19 cellular contexts compared by ENCODE assay signal in the genomic region with DNA sequence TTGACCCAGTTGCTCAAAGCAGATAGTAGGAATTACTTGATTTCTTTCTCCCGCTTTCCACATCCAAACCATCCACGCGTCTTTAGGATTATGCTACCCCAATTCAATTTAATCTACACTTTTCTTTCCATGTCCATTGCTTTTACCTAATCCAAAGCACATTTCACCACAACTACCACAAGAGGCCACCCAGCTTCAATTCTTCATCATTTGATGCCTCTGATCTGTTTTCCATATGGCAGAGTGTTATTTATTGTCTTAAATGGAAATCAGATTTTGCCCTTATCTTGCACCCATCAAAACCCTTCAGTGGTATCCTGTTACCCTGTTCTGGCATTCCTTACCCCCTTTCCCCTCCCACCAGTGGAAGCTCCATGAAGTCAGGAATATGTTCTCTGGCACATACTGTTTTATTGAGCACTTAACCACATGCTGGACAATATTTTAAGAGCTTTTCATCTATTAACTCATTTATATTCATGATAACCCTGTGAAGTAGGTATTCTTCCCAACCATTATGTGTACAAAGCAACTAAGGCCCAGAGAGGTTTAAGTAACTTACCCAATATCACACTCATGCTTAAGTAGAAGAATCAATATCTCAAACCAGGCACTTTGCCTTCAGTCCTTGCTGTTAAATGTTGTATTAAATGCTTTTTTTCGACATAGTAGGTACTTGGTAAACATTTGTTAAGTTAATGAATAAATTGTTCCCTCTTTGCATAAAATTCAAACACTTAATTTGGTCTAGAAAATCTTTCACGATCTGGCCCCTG. TPM values are rescaled to one million over a fixed set of nuclear protein-coding genes. Genes with fewer than 3 reads are reported as not detected.
DNase-seq lines count a peak whose midpoint lies in the region; ATAC-seq and TF ChIP-seq lines count a peak whose summit lies in the region.
"Had no signal": no experiment of that assay in that cellular context is flagged by ENCODE, and none has a peak within 500 bp of the region (broad histone marks: within the 10 kb centered on the region; RNA-seq: fewer than 3 reads in every experiment).

No MANE protein-coding gene starts in this region.

- H3K4me1 Mint-ChIP-seq in activated CD8-positive, alpha-beta memory T cell treated with anti-CD3 and anti-CD28 coated beads, Interleukin-2, amount 10 ng/mL, durations not matched to agents 7 days and 5 days: no peaks in the 10 kb centered on the region

- no peaks in the 10 kb centered on the region for H3K9me3 ChIP-seq in IMR-90 (ENCODE audit: control insufficient read depth, insufficient read depth, low read length)
- H3K9me3 ChIP-seq: heart left ventricle, tibial nerve had no signal

- intact Hi-C loops in IMR-90 (cut with micrococcal nuclease): loop anchor here (5.0 kb wide), 1 partner anchor 47 kb away; no protein-coding TSS in a partner anchor

- H3K4me3 Mint-ChIP-seq in activated CD8-positive, alpha-beta memory T cell treated with anti-CD3 and anti-CD28 coated beads, Interleukin-2, amount 10 ng/mL, durations not matched to agents 7 days and 5 days: no peak overlapping the region

- peak overlapping the region; percentile 31; the same call in 1 of the 2 replicates for H3K23ac ChIP-seq in IMR-90 (ENCODE audit: low read depth, low read length)

- TF ChIP-seq RAD21 in IMR-90 (IDR thresholded peaks at IDR 0.05; ENCODE audit: low read length): 0 out of 2 replicates have a peak, but pooled peaks have one; percentile 5

- H2AK5ac ChIP-seq in IMR-90 (ENCODE audit: low read depth, low read length): no peak overlapping the region

- in situ Hi-C loops in IMR-90 (cut with MboI; ENCODE audit: low sequenced_read_pairs): no loop called here

- no peak overlapping the region for H3K4ac ChIP-seq in IMR-90 (ENCODE audit: low read depth, low read length)

- no peak for TF ChIP-seq POLR2A in IMR-90 (IDR thresholded peaks at IDR 0.05; ENCODE audit: low read depth, low read length)

- H3K14ac ChIP-seq in IMR-90 (replicated peaks; ENCODE audit: low read depth, low read length): no peak overlapping the region

- H3K36me3 ChIP-seq in IMR-90 (ENCODE audit: control insufficient read depth, insufficient read depth, low read length): peaks cover 2% of the 10 kb centered on the region; the same call in 1 of the 2 replicates
- H3K36me3 ChIP-seq: heart left ventricle, tibial nerve had no signal

- no peak; the same call in 1 of the 2 replicates for TF ChIP-seq CTCF in IMR-90 (conservative IDR thresholded peaks at IDR 0.05; ENCODE audit: low read depth, low read length)
- no peak for TF ChIP-seq CTCF in fibroblast of the aortic adventitia (IDR thresholded peaks at IDR 0.05; ENCODE audit: insufficient read depth, low read length)

- POLR2A ChIA-PET in IMR-90 (lab: Charles Lee; ENCODE audit: unreplicated experiment): no interaction called here

- no peak overlapping the region for H2BK20ac ChIP-seq in IMR-90 (ENCODE audit: low read depth, low read length)

- CTCF ChIA-PET in IMR-90 (lab: Yijun Ruan, JAX): no interaction called here
- CTCF ChIA-PET in activated CD8-positive, alpha-beta memory T cell treated with anti-CD3 and anti-CD28 coated beads, Interleukin-2, amount 10 ng/mL, durations not matched to agents 7 days and 5 days (lab: Charles Lee): interaction anchor here (2.3 kb wide), 1 partner anchor 91 kb away, joined by 6 read pairs; no protein-coding TSS in a partner anchor

- no peak for DNase-seq in IMR-90
- DNase-seq in fibroblast of the aortic adventitia (ENCODE audit: low read depth): peak; percentile 25
- DNase-seq in renal cortical epithelial cell (ENCODE audit: low read depth): peak; percentile 33
- DNase-seq in activated CD8-positive, alpha-beta memory T cell treated with anti-CD3 and anti-CD28 coated beads, Interleukin-2, amount 10 ng/mL, durations not matched to agents 7 days and 5 days: no peak
- no peak for DNase-seq in ecto neural progenitor cell (ENCODE audit: low spot score)
- DNase-seq: activated gamma-delta T cell treated with Interleukin-2 at 50 U/mL for 16 hours; DMS 273 treated with DMSO at 0.1 percent for 48 hours; erythroblast; heart left ventricle; NCI-H1417; NCI-H2171 treated with DMSO at 0.1 percent for 48 hours; nucleus accumbens; stimulated activated CD4-positive, alpha-beta T cell treated with anti-CD3 and anti-CD28 coated beads, Interleukin-4, amount 100 ng/mL, for 4 hours; T-helper 2 cell had no signal

- H2BK15ac ChIP-seq in IMR-90 (ENCODE audit: low read depth, low read length): no peak overlapping the region

- H2AFZ ChIP-seq in IMR-90 (replicated peaks; ENCODE audit: low read length, poor library complexity): no peak overlapping the region

- H2BK5ac ChIP-seq in IMR-90 (ENCODE audit: low read depth, low read length, poor library complexity, severe bottlenecking): peak overlapping the region; percentile 37

- no peak overlapping the region for H2BK120ac ChIP-seq in IMR-90 (ENCODE audit: low read depth, low read length)

- no peaks in the 10 kb centered on the region for H3K27me3 ChIP-seq in IMR-90 (ENCODE audit: control insufficient read depth, insufficient read depth, low read length)
- H3K27me3 ChIP-seq: heart left ventricle, tibial nerve had no signal

- no peak overlapping the region for H3K27ac Mint-ChIP-seq in activated CD8-positive, alpha-beta memory T cell treated with anti-CD3 and anti-CD28 coated beads, Interleukin-2, amount 10 ng/mL, durations not matched to agents 7 days and 5 days

- H3K4me2 ChIP-seq in IMR-90 (ENCODE audit: low read depth, low read length): no peak overlapping the region

- H3K4me3 ChIP-seq in IMR-90 (ENCODE audit: insufficient read depth, low read depth, low read length): no peak overlapping the region
- no peak overlapping the region for H3K4me3 ChIP-seq in fibroblast of the aortic adventitia (ENCODE audit: low read depth, low read length)
- H3K4me3 ChIP-seq: heart left ventricle, K562, tibial nerve had no signal

- no peak overlapping the region for H4K8ac ChIP-seq in IMR-90 (ENCODE audit: low read depth in 2 of 2, low read length in 2 of 2)

- peaks cover 18% of the 10 kb centered on the region for H3K9me1 ChIP-seq in IMR-90 (ENCODE audit: insufficient read depth, low read length)

- peaks cover 4% of the 10 kb centered on the region; the same call in 1 of the 2 replicates for H3K4me1 ChIP-seq in IMR-90 (ENCODE audit: control insufficient read depth, insufficient read depth, low read length)

- no peaks in the 10 kb centered on the region for H3K9me3 Mint-ChIP-seq in activated CD8-positive, alpha-beta memory T cell treated with anti-CD3 and anti-CD28 coated beads, Interleukin-2, amount 10 ng/mL, durations not matched to agents 7 days and 5 days (ENCODE audit: low read depth)

- 94 to 100% methylated on average over 2 to 3 of the region's 5 CpGs for WGBS in IMR-90 (ENCODE audit: extremely low coverage in 2 of 2, insufficient read length in 1 of 2), 2 experiments

- H3K79me1 ChIP-seq in IMR-90 (ENCODE audit: low read depth in 1 of 2, low read length in 2 of 2): peaks cover 0 to 60% of the 10 kb centered on the region in 2 experiments; a peak in 2 of 4 replicates

- H3K36me3 Mint-ChIP-seq in activated CD8-positive, alpha-beta memory T cell treated with anti-CD3 and anti-CD28 coated beads, Interleukin-2, amount 10 ng/mL, durations not matched to agents 7 days and 5 days: no peaks in the 10 kb centered on the region

- no TSS peak for BruUV-seq in IMR-90 (replicated peaks; lab: Mats Ljungman, UMichigan)

- H2AK9ac ChIP-seq in IMR-90 (replicated peaks; ENCODE audit: low read depth, low read length, poor library complexity): no peak overlapping the region

- no peak overlapping the region for H3K27ac ChIP-seq in IMR-90 (ENCODE audit: insufficient read depth, low read length)

- H3K27me3 Mint-ChIP-seq in activated CD8-positive, alpha-beta memory T cell treated with anti-CD3 and anti-CD28 coated beads, Interleukin-2, amount 10 ng/mL, durations not matched to agents 7 days and 5 days: no peaks in the 10 kb centered on the region

- H4K5ac ChIP-seq in IMR-90 (ENCODE audit: low read depth, low read length): no peak overlapping the region

- dilution Hi-C loops in IMR-90 (cut with HindIII; ENCODE audit: low sequenced_read_pairs, unreplicated experiment): no loop called here

- H3K9ac ChIP-seq in IMR-90 (ENCODE audit: low read depth, low read length): no peak overlapping the region

- H4K20me1 ChIP-seq in IMR-90 (ENCODE audit: insufficient read depth, low read length): peaks cover 90% of the 10 kb centered on the region

- no peak overlapping the region for H3K56ac ChIP-seq in IMR-90 (ENCODE audit: extremely low read depth, insufficient read depth, low read length)

- ATAC-seq in IMR-90 (ENCODE audit: low read depth) (no peak), SK-N-SH treated with all-trans-retinoic acid at 6 μM for 48 hours (peak; percentile 53; the same call in 2 of the 3 replicates), HG02885 (IDR thresholded peaks at IDR 0.05; ENCODE audit: poor library complexity, unreplicated experiment) (no peak), HG03460 (IDR thresholded peaks at IDR 0.05; ENCODE audit: unreplicated experiment) (no peak)
- no peak for ATAC-seq in activated CD8-positive, alpha-beta memory T cell treated with anti-CD3 and anti-CD28 coated beads, Interleukin-2, amount 10 ng/mL, durations not matched to agents 7 days and 5 days
- ATAC-seq: heart left ventricle, K562 had no signal

- H4K91ac ChIP-seq in IMR-90 (ENCODE audit: insufficient read depth, low read depth, low read length): no peak overlapping the region

- H3K18ac ChIP-seq in IMR-90 (ENCODE audit: low read depth, low read length): no peak overlapping the region

TF ChIP-seq in IMR-90, 13 proteins besides CTCF, POLR2A, EP300 and RAD21 (continues in another document):
- TF ChIP-seq NFE2L2 (IDR thresholded peaks at IDR 0.05; ENCODE audit: low read depth, low read length): no peak
- no peak for TF ChIP-seq RFX5 (IDR thresholded peaks at IDR 0.05; ENCODE audit: low read depth, low read length)

RNA-seq across cellular contexts. Expression of a gene that starts 34.6 kb away (rescaled TPM):
- total RNA-seq in IMR-90 (2012; rRNA removed): 392 and 524 TPM in 2 replicates
- polyA plus RNA-seq in IMR-90 (2012; rRNA removed): 194 and 242 TPM in 2 replicates
- polyA plus RNA-seq in IMR-90 (2012; cell fraction: cytosol; rRNA removed): 181 and 264 TPM in 2 replicates
- 149 and 183 TPM in 2 replicates for polyA plus RNA-seq in IMR-90 (2012; cell fraction: nucleus; rRNA removed; ENCODE audit: low replicate concordance)
- 571 and 966 TPM in 2 replicates for total RNA-seq in fibroblast of the aortic adventitia (ENCODE audit: low replicate concordance)
- total RNA-seq in renal cortical epithelial cell: 309 and 384 TPM in 2 replicates
- total RNA-seq in activated CD8-positive, alpha-beta memory T cell treated with anti-CD3 and anti-CD28 coated beads, Interleukin-2, amount 10 ng/mL, durations not matched to agents 7 days and 5 days: 10 to 100 TPM; 16.9 to 23.0 TPM

Comparison
In these comparisons a context has a peak if more than half of its experiments do, and no peak if none do; other contexts are left out.
1. DNase-seq: peak in fibroblast of the aortic adventitia (single experiment) and renal cortical epithelial cell (single experiment); none in IMR-90 (single experiment), activated CD8-positive, alpha-beta memory T cell treated with anti-CD3 and anti-CD28 coated beads, Interleukin-2, amount 10 ng/mL, durations not matched to agents 7 days and 5 days (single experiment) and ecto neural progenitor cell (single experiment).
2. RNA of a gene that starts 34.6 kb away (total RNA-seq): 571 to 966 TPM in fibroblast of the aortic adventitia, 392 to 524 TPM in IMR-90 and 309 to 384 TPM in renal cortical epithelial cell; 16.9 to 23.0 TPM in activated CD8-positive, alpha-beta memory T cell treated with anti-CD3 and anti-CD28 coated beads, Interleukin-2, amount 10 ng/mL, durations not matched to agents 7 days and 5 days; every median in the first group is over 10 times any median in the second.